Comparison of ENCODE assay signal across 8 cellular contexts in genomic region chr2:45168731-45169338, GRCh38.
DNase-seq lines count a peak whose midpoint lies in the region; ATAC-seq and TF ChIP-seq lines count a peak whose summit lies in the region.

No MANE protein-coding gene starts in this region.

- WGBS in mesenchymal stem cell = 2% methylated on average over 61 of the region's 70 CpGs

- H3K14ac ChIP-seq in mesenchymal stem cell (ENCODE audit: low read length in 2 of 2) = peak overlapping the region in 1 of 2 experiments; percentile 7

- no peak overlapping the region for H2AFZ ChIP-seq in mesenchymal stem cell (ENCODE audit: low read depth, low read length)

- H3K23ac ChIP-seq in mesenchymal stem cell (ENCODE audit: low read length in 2 of 2) = peak overlapping the region in 1 of 2 experiments; percentile 65

- no peaks in the 10 kb centered on the region for H3K27me3 Mint-ChIP-seq in chondrocyte (ENCODE audit: low read depth)

- no peaks in the 10 kb centered on the region for H3K9me3 Mint-ChIP-seq in chondrocyte (ENCODE audit: low read depth)

- peak overlapping the region; percentile 94 for H3K4me3 Mint-ChIP-seq in chondrocyte (ENCODE audit: unreplicated experiment)

- H3K36me3 ChIP-seq in mesenchymal stem cell (ENCODE audit: control insufficient read depth in 1 of 2, insufficient read depth in 2 of 2, low read depth in 1 of 2, low read length in 2 of 2) = no peaks in the 10 kb centered on the region

- H2AK5ac ChIP-seq in mesenchymal stem cell (ENCODE audit: low read length, severe bottlenecking) = no peak overlapping the region

- no peaks in the 10 kb centered on the region for H3K79me1 ChIP-seq in mesenchymal stem cell (replicated peaks; ENCODE audit: low read length, poor library complexity, severe bottlenecking)

- H3K27ac Mint-ChIP-seq in chondrocyte (ENCODE audit: unreplicated experiment) = peak overlapping the region; percentile 95

- no peak for ATAC-seq in GM18858 (IDR thresholded peaks at IDR 0.05; ENCODE audit: unreplicated experiment)
- no peak for ATAC-seq in HG02642 (IDR thresholded peaks at IDR 0.05; ENCODE audit: poor library complexity, unreplicated experiment)

- peak overlapping the region; percentile 72 for H3K4me2 ChIP-seq in mesenchymal stem cell (ENCODE audit: low read length, poor library complexity, severe bottlenecking)

- H3K9me3 ChIP-seq in mesenchymal stem cell (ENCODE audit: control insufficient read depth, low read length) = no peaks in the 10 kb centered on the region

- H2BK5ac ChIP-seq in mesenchymal stem cell (ENCODE audit: low read depth, low read length, poor library complexity, severe bottlenecking) = peak overlapping the region; percentile 85

- H3K36me3 Mint-ChIP-seq in chondrocyte (ENCODE audit: low read depth) = no peaks in the 10 kb centered on the region

- H2BK12ac ChIP-seq in mesenchymal stem cell (ENCODE audit: low read length in 2 of 2) = no peak overlapping the region

- H3K4me1 ChIP-seq in mesenchymal stem cell (ENCODE audit: control insufficient read depth, insufficient read depth, low read depth, low read length) = peaks cover 11% of the 10 kb centered on the region

- no peak overlapping the region for H4K8ac ChIP-seq in mesenchymal stem cell (ENCODE audit: low read length)

- no peak overlapping the region for H3K18ac ChIP-seq in mesenchymal stem cell (ENCODE audit: low read depth in 1 of 2, low read length in 2 of 2)

- no peak overlapping the region for H3K4ac ChIP-seq in mesenchymal stem cell (ENCODE audit: low read depth in 1 of 2, low read length in 2 of 2)

- H2BK120ac ChIP-seq in mesenchymal stem cell (ENCODE audit: low read depth, low read length) = no peak overlapping the region

- H2BK15ac ChIP-seq in mesenchymal stem cell (ENCODE audit: low read depth, poor library complexity, severe bottlenecking) = no peak overlapping the region

- TF ChIP-seq CTCF in chondrocyte (IDR thresholded peaks at IDR 0.05) = no peak

- H3K27me3 ChIP-seq in mesenchymal stem cell (ENCODE audit: control insufficient read depth in 1 of 2, insufficient read depth in 1 of 2, low read length in 2 of 2) = peaks cover 0 to 11% of the 10 kb centered on the region in 2 experiments

- peak overlapping the region; percentile 14 for H3K27ac ChIP-seq in mesenchymal stem cell (ENCODE audit: low read length, poor library complexity, severe bottlenecking)

- DNase-seq in DMS153 treated with DMSO at 0.1 percent for 48 hours (lab: John Stamatoyannopoulos, UW; ENCODE audit: unreplicated experiment) (peak; percentile 58), DMS153 (lab: John Stamatoyannopoulos, UW) (no peak), NCI-H2227 (lab: John Stamatoyannopoulos, UW; ENCODE audit: unreplicated experiment) (peak; percentile 37), chondrocyte (ENCODE audit: low spot score) (no peak), mesenchymal stem cell (no peak), NCI-H446 (lab: John Stamatoyannopoulos, UW) (no peak)

- no peak overlapping the region for H4K91ac ChIP-seq in mesenchymal stem cell (ENCODE audit: low read length)

- H3K9ac ChIP-seq in mesenchymal stem cell (ENCODE audit: low read length) = peak overlapping the region; percentile 83

- peaks cover 45% of the 10 kb centered on the region for H3K4me1 Mint-ChIP-seq in chondrocyte (ENCODE audit: low read depth)

- peak overlapping the region; percentile 78 to 80 for H3K4me3 ChIP-seq in mesenchymal stem cell (ENCODE audit: insufficient read depth in 1 of 2, low read depth in 1 of 2, low read length in 2 of 2)

Comparison
In these comparisons a context has a peak if more than half of its experiments do, and no peak if none do; other contexts are left out.
1. DNase-seq: peak in DMS153 treated with DMSO at 0.1 percent for 48 hours (single experiment) and NCI-H2227 (single experiment); none in DMS153 (single experiment), chondrocyte (single experiment), mesenchymal stem cell (single experiment) and NCI-H446 (0 of 2).